In the genomic region with DNA sequence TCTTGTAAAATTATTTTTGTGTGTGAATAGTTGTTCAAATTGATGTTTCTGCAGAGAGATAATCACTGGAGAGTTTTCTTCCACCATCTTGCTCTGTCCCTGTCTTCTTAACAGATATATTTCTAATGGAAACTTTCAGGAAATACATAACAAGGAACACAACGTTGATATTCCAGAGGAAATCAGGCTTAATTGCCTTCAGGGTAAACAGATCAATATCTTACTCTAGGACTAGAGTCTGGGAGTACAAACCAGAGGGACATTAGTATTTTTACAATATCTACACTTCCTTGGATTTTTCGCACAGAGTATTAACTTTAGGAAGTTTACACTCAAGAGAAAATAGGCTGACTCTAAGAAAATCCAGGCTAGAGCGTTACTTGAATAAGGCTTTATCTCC, we compare ENCODE assay signal across 24 cellular contexts.
"Had no signal": no experiment of that assay in that cellular context is flagged by ENCODE, and none has a peak within 500 bp of the region (broad histone marks: within the 10 kb centered on the region; RNA-seq: fewer than 3 reads in every experiment).

No MANE protein-coding gene starts in this region.

- H3K27ac ChIP-seq: heart right ventricle, hepatocyte, lower lobe of right lung, neural progenitor cell, neutrophil, parathyroid adenoma, right atrium auricular region, right lobe of liver, tibial nerve, uterus had no signal

- H3K4me3 ChIP-seq: heart right ventricle, hepatocyte, lower lobe of right lung, neural progenitor cell, right atrium auricular region, right lobe of liver, tibial nerve, uterus had no signal

- H3K27ac Mint-ChIP-seq: nephron progenitor cell; neural progenitor cell; stimulated activated naive CD8-positive, alpha-beta T cell treated with anti-CD3 and anti-CD28 coated beads, Interleukin-15, amount 100 ng/mL, for 72 hours; type B pancreatic cell had no signal

- H3K4me3 Mint-ChIP-seq: naive thymus-derived CD8-positive, alpha-beta T cell; nephron progenitor cell; neural progenitor cell; stimulated activated naive CD8-positive, alpha-beta T cell treated with anti-CD3 and anti-CD28 coated beads, Interleukin-15, amount 100 ng/mL, for 72 hours; type B pancreatic cell had no signal

- H3K4me1 Mint-ChIP-seq: naive thymus-derived CD8-positive, alpha-beta T cell; nephron progenitor cell; stimulated activated naive CD8-positive, alpha-beta T cell treated with anti-CD3 and anti-CD28 coated beads, Interleukin-15, amount 100 ng/mL, for 72 hours had no signal

- ATAC-seq: heart right ventricle; left ventricle myocardium superior; lower lobe of right lung; naive thymus-derived CD8-positive, alpha-beta T cell; stimulated activated naive CD8-positive, alpha-beta T cell treated with anti-CD3 and anti-CD28 coated beads, Interleukin-15, amount 100 ng/mL, for 72 hours had no signal

- H3K27me3 Mint-ChIP-seq: naive thymus-derived CD8-positive, alpha-beta T cell; stimulated activated naive CD8-positive, alpha-beta T cell treated with anti-CD3 and anti-CD28 coated beads, Interleukin-15, amount 100 ng/mL, for 72 hours; type B pancreatic cell had no signal

- H3K36me3 Mint-ChIP-seq: neural progenitor cell, type B pancreatic cell had no signal

- DNase-seq: heart right ventricle; left ventricle myocardium superior; lower lobe of right lung; mammary epithelial cell; mesenchymal stem cell; naive thymus-derived CD8-positive, alpha-beta T cell; nephron progenitor cell; occipital lobe; right lobe of liver; stimulated activated CD4-positive, alpha-beta T cell treated with anti-CD3 and anti-CD28 coated beads, Interleukin-12 subunit alpha, Interleukin-12 subunit beta, amount 100 ng/mL, for 4 hours; stimulated activated CD4-positive, alpha-beta T cell treated with anti-CD3 and anti-CD28 coated beads, Interleukin-15, amount 100 ng/mL, for 24 hours; stimulated activated CD4-positive, alpha-beta T cell treated with anti-CD3 and anti-CD28 coated beads, Interleukin-2, amount 100 ng/mL, for 24 hours; stimulated activated CD4-positive, alpha-beta T cell treated with anti-CD3 and anti-CD28 coated beads, Interleukin-4, amount 100 ng/mL, for 1 hour; stimulated activated naive CD4-positive, alpha-beta T cell; stimulated activated naive CD8-positive, alpha-beta T cell treated with anti-CD3 and anti-CD28 coated beads, Interleukin-15, amount 100 ng/mL, for 72 hours; substantia nigra; uterus had no signal
